Comparison of ENCODE assay signal across 19 cellular contexts in the genomic region with DNA sequence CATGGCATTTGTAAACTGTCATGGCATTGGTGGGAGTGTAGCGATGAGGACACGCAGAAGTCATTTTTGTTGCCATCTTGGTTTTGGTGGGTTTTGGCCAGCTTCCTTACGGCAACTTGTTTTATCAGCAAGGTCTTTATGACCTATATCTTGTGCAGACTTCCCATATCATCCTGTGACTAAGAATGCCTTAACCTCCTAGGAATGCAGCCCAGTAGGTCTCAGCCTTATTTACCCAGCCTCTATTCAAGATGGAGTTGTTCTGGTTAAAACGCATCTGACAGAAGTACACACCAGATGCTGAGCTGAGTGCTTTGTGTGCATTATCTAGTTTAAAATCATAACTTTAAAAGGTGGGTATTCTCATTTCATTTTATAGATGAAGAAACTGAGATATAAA.
DNase-seq lines count a peak whose midpoint lies in the region; ATAC-seq, FAIRE-seq and TF ChIP-seq lines count a peak whose summit lies in the region.
"Had no signal": no experiment of that assay in that cellular context is flagged by ENCODE, and none has a peak within 500 bp of the region (broad histone marks: within the 10 kb centered on the region; RNA-seq: fewer than 3 reads in every experiment).

No MANE protein-coding gene starts in this region.

- intact Hi-C loops in Calu3 (cut with micrococcal nuclease; ENCODE audit: unreplicated experiment) (loop anchor here (10.0 kb wide), 1 partner anchor 85 kb away; no protein-coding TSS in a partner anchor), K562 (cut with micrococcal nuclease) (loop anchor here (10.0 kb wide), 2 partner anchors 355 to 515 kb away; no protein-coding TSS in a partner anchor)

- H3K4me3 Mint-ChIP-seq in Calu3 (ENCODE audit: low read depth, unreplicated experiment) = no peak overlapping the region
- H3K4me3 Mint-ChIP-seq: CD14-positive monocyte; CD4-positive, alpha-beta memory T cell; H9 had no signal

- H3K79me2 ChIP-seq in K562 (ENCODE audit: control insufficient read depth, insufficient read depth, low read length) (no peaks in the 10 kb centered on the region), hepatocyte (no peaks in the 10 kb centered on the region), smooth muscle cell (ENCODE audit: low read depth) (no peaks in the 10 kb centered on the region)

- 49% methylated on average over 4 of the region's 4 CpGs for WGBS in K562 (ENCODE audit: insufficient coverage, low coverage, missing lambda C conversion rate)
- 87% methylated on average over 4 of the region's 4 CpGs for WGBS in hepatocyte (ENCODE audit: low lambda C conversion rate, missing lambda C conversion rate)
- 73% methylated on average over 4 of the region's 4 CpGs for WGBS in smooth muscle cell (ENCODE audit: low lambda C conversion rate)

- H3K27ac ChIP-seq in K562 (ENCODE audit: extremely low read depth, low read depth, low read length) (no peak overlapping the region), hepatocyte (peak overlapping the region; percentile 63), smooth muscle cell (ENCODE audit: low read depth) (peak overlapping the region; percentile 82)
- H3K27ac ChIP-seq: BLaER1 had no signal

- TF ChIP-seq CTCF in Calu3 (IDR thresholded peaks at IDR 0.05; ENCODE audit: unreplicated experiment) = no peak
- TF ChIP-seq CTCF in K562 (IDR thresholded peaks at IDR 0.05 in 2 of 3, conservative IDR thresholded peaks at IDR 0.05 in 1 of 3; ENCODE audit: insufficient read depth in 2 of 3, low read depth in 1 of 3, low read length in 3 of 3) = no peak
- no peak for TF ChIP-seq CTCF in hepatocyte (IDR thresholded peaks at IDR 0.05; ENCODE audit: poor library complexity)
- TF ChIP-seq CTCF in smooth muscle cell (IDR thresholded peaks at IDR 0.05; ENCODE audit: borderline replicate concordance, insufficient read depth, poor library complexity, severe bottlenecking) = no peak

- in situ Hi-C loops in K562 (cut with MboI) = no loop called here

- no peaks in the 10 kb centered on the region for H3K9me1 ChIP-seq in K562 (ENCODE audit: control insufficient read depth, insufficient read depth, low read length)

- no peaks in the 10 kb centered on the region for H3K27me3 Mint-ChIP-seq in Calu3 (ENCODE audit: unreplicated experiment)

- H3K27ac Mint-ChIP-seq in Calu3 (ENCODE audit: unreplicated experiment) = no peak overlapping the region
- H3K27ac Mint-ChIP-seq: CD14-positive monocyte; CD4-positive, alpha-beta memory T cell; H9 had no signal

- H3K9ac ChIP-seq in K562 (ENCODE audit: insufficient read depth in 1 of 2, low read depth in 2 of 2, low read length in 2 of 2) = no peak overlapping the region
- peak overlapping the region; percentile 63 for H3K9ac ChIP-seq in smooth muscle cell (ENCODE audit: low read depth)
- H3K9ac ChIP-seq: BLaER1 had no signal

- CTCF ChIA-PET in Calu3 (lab: Charles Lee) = no interaction called here
- CTCF ChIA-PET in K562 (lab: Yijun Ruan, JAX; ENCODE audit: low intra/inter-chr PET ratio) = no interaction called here

- H3K9me2 ChIP-seq in hepatocyte (replicated peaks; ENCODE audit: insufficient read depth) = no peaks in the 10 kb centered on the region

- no peak for TF ChIP-seq RAD21 in K562 (CRISPR knock-in tag; conservative IDR thresholded peaks at IDR 0.05 in 1 of 2, IDR thresholded peaks at IDR 0.05 in 1 of 2)

- H3K4me2 ChIP-seq in K562 (ENCODE audit: insufficient read depth, low read length) (no peak overlapping the region), hepatocyte (no peak overlapping the region), smooth muscle cell (no peak overlapping the region)
- H3K4me2 ChIP-seq: BLaER1 had no signal

- H3K36me3 ChIP-seq in K562 (ENCODE audit: control insufficient read depth, insufficient read depth, low read length) (no peaks in the 10 kb centered on the region), hepatocyte (replicated peaks; ENCODE audit: insufficient read depth, low read depth) (no peaks in the 10 kb centered on the region), smooth muscle cell (ENCODE audit: low read depth) (no peaks in the 10 kb centered on the region)
- H3K36me3 ChIP-seq: BLaER1 had no signal

- H3F3A ChIP-seq in smooth muscle cell (ENCODE audit: low read depth) = no peaks in the 10 kb centered on the region

- H3K27me3 ChIP-seq in K562 (ENCODE audit: control insufficient read depth in 2 of 2, insufficient read depth in 2 of 2, low read length in 2 of 2) (no peaks in the 10 kb centered on the region), hepatocyte (no peaks in the 10 kb centered on the region), smooth muscle cell (ENCODE audit: low read depth) (no peaks in the 10 kb centered on the region)
- H3K27me3 ChIP-seq: BLaER1 had no signal

- H3K4me1 ChIP-seq in K562 (replicated peaks in 1 of 2; ENCODE audit: control insufficient read depth in 2 of 2, insufficient read depth in 2 of 2, low read length in 2 of 2) (no peaks in the 10 kb centered on the region), hepatocyte (ENCODE audit: insufficient read depth) (peaks cover 8% of the 10 kb centered on the region), smooth muscle cell (ENCODE audit: low read depth) (no peaks in the 10 kb centered on the region)

- H4K20me1 ChIP-seq in K562 (replicated peaks; ENCODE audit: control insufficient read depth, insufficient read depth, low read length) = no peaks in the 10 kb centered on the region
- H4K20me1 ChIP-seq in hepatocyte (ENCODE audit: insufficient read depth, poor library complexity, severe bottlenecking) = no peaks in the 10 kb centered on the region
- H4K20me1 ChIP-seq in smooth muscle cell (ENCODE audit: low read depth) = no peaks in the 10 kb centered on the region
- H4K20me1 ChIP-seq: BLaER1 had no signal

- POLR2A ChIA-PET in K562 (lab: Yijun Ruan, JAX) = no interaction called here

- DNase-seq in Calu3 (peak; percentile 2), K562 (ENCODE audit: extremely low read depth in 1 of 4, low spot score in 3 of 4) (no peak), hepatocyte (ENCODE audit: low spot score) (no peak), smooth muscle cell (lab: John Stamatoyannopoulos, UW; ENCODE audit: unreplicated experiment) (no peak), T-helper 2 cell (no peak), COLO668 (lab: John Stamatoyannopoulos, UW; ENCODE audit: unreplicated experiment) (no peak), NCI-H128 (lab: John Stamatoyannopoulos, UW; ENCODE audit: unreplicated experiment) (no peak)
- DNase-seq: 8988T; CD4-positive, alpha-beta memory T cell; DMS 273 treated with DMSO at 0.1 percent for 48 hours; DMS53; DND-41; EL; H9 had no signal

- no peaks in the 10 kb centered on the region for H3K36me3 Mint-ChIP-seq in Calu3 (ENCODE audit: insufficient read depth, unreplicated experiment)
- H3K36me3 Mint-ChIP-seq: CD14-positive monocyte; CD4-positive, alpha-beta memory T cell had no signal

- TF ChIP-seq POLR2A in K562 (conservative IDR thresholded peaks at IDR 0.05) = no peak

- H3K4me3 ChIP-seq in K562 = no peak overlapping the region
- no peak overlapping the region for H3K4me3 ChIP-seq in hepatocyte
- no peak overlapping the region for H3K4me3 ChIP-seq in smooth muscle cell
- H3K4me3 ChIP-seq: BLaER1, GM12878 had no signal

- H3K9me3 Mint-ChIP-seq in Calu3 (ENCODE audit: low read depth, unreplicated experiment) = no peaks in the 10 kb centered on the region

- H3K9me3 ChIP-seq in K562 (replicated peaks; ENCODE audit: control insufficient read depth, insufficient read depth, low read depth, low read length) = no peaks in the 10 kb centered on the region; the same call in 1 of the 2 replicates
- H3K9me3 ChIP-seq in hepatocyte (ENCODE audit: low read depth) = peaks cover 4% of the 10 kb centered on the region
- no peaks in the 10 kb centered on the region for H3K9me3 ChIP-seq in smooth muscle cell (replicated peaks; ENCODE audit: low read depth)

- H2AFZ ChIP-seq in K562 (ENCODE audit: low read depth, low read length) (no peak overlapping the region), hepatocyte (no peak overlapping the region), smooth muscle cell (ENCODE audit: low read depth) (no peak overlapping the region)

- TF ChIP-seq EP300 in K562 (IDR thresholded peaks at IDR 0.05; ENCODE audit: low read length) = no peak

- BruUV-seq in Calu3 (replicated peaks; lab: Mats Ljungman, UMichigan) (no TSS peak), K562 (replicated peaks; lab: Mats Ljungman, UMichigan) (no TSS peak)

- H3K4me1 Mint-ChIP-seq in Calu3 (ENCODE audit: low read depth, unreplicated experiment) = no peaks in the 10 kb centered on the region
- H3K4me1 Mint-ChIP-seq: CD14-positive monocyte; CD4-positive, alpha-beta memory T cell had no signal

- no peak for ATAC-seq in K562
- ATAC-seq: GM12878, HepG2 had no signal

- FAIRE-seq in K562 (lab: Jason Lieb, UNC) = peak; percentile 72
- FAIRE-seq: GM12878, H1, HepG2 had no signal

TF ChIP-seq in K562, 482 proteins besides CTCF, POLR2A, EP300 and RAD21:
- TF ChIP-seq, protein P1, sequence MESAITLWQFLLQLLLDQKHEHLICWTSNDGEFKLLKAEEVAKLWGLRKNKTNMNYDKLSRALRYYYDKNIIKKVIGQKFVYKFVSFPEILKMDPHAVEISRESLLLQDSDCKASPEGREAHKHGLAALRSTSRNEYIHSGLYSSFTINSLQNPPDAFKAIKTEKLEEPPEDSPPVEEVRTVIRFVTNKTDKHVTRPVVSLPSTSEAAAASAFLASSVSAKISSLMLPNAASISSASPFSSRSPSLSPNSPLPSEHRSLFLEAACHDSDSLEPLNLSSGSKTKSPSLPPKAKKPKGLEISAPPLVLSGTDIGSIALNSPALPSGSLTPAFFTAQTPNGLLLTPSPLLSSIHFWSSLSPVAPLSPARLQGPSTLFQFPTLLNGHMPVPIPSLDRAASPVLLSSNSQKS (CRISPR knock-in tag; IDR thresholded peaks at IDR 0.05) = no peak
- no peak for TF ChIP-seq ZNF217 (CRISPR knock-in tag; IDR thresholded peaks at IDR 0.05)
- TF ChIP-seq PHB2 (IDR thresholded peaks at IDR 0.05; ENCODE audit: low read depth) = no peak
- TF ChIP-seq, protein P2, sequence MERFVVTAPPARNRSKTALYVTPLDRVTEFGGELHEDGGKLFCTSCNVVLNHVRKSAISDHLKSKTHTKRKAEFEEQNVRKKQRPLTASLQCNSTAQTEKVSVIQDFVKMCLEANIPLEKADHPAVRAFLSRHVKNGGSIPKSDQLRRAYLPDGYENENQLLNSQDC (CRISPR knock-in tag; IDR thresholded peaks at IDR 0.05) = no peak
- no peak for TF ChIP-seq IFI16 (CRISPR knock-in tag; IDR thresholded peaks at IDR 0.05)
TF ChIP-seq in K562: peak in this region for 0.
